Comparison of ENCODE assay signal across 21 cellular contexts in genomic region chr13:110850840-110851239, GRCh38.
A peak's percentile ranks its signal among the peaks of the same experiment; 100 is the strongest.
DNase-seq lines count a peak whose midpoint lies in the region; ATAC-seq and TF ChIP-seq lines count a peak whose summit lies in the region.
"Had no signal": no experiment of that assay in that cellular context is flagged by ENCODE, and none has a peak within 500 bp of the region (broad histone marks: within the 10 kb centered on the region; RNA-seq: fewer than 3 reads in every experiment).

No MANE protein-coding gene starts in this region.

- DNase-seq in DMS79 treated with DMSO at 0.1 percent for 48 hours (lab: John Stamatoyannopoulos, UW) (peak; percentile 27), DMS79 (lab: John Stamatoyannopoulos, UW) (no peak), NCI-H2107 treated with DMSO at 0.1 percent for 48 hours (lab: John Stamatoyannopoulos, UW; ENCODE audit: unreplicated experiment) (peak; percentile 89), mesenchymal stem cell (no peak), uterus (no peak), NCI-H510A treated with DMSO at 0.1 percent for 48 hours (lab: John Stamatoyannopoulos, UW) (no peak), NCI-H2029 (lab: John Stamatoyannopoulos, UW) (no peak)
- DNase-seq: BE2C; CD8-positive, alpha-beta memory T cell; DMS 273 treated with DMSO at 0.1 percent for 48 hours; DND-41; NCI-H1092; NCI-H1417 treated with DMSO at 0.1 percent for 48 hours; NCI-H345; NCI-H524; NCI-H774; PC-3; SK-N-SH; SW 1271 had no signal

- no peak for ATAC-seq in GM21619 (IDR thresholded peaks at IDR 0.05; ENCODE audit: unreplicated experiment)
- ATAC-seq: PC-3 had no signal

- H3K36me3 ChIP-seq in mesenchymal stem cell (ENCODE audit: control insufficient read depth in 1 of 2, insufficient read depth in 2 of 2, low read depth in 1 of 2, low read length in 2 of 2) (no peaks in the 10 kb centered on the region), uterus (no peaks in the 10 kb centered on the region)
- H3K36me3 ChIP-seq: BE2C had no signal

- H3K14ac ChIP-seq in mesenchymal stem cell (ENCODE audit: low read length in 2 of 2), result no peak overlapping the region

- no peak overlapping the region for H3K4ac ChIP-seq in mesenchymal stem cell (ENCODE audit: low read depth in 1 of 2, low read length in 2 of 2)

- peak overlapping the region in 1 of 2 experiments; percentile 38 for H3K4me3 ChIP-seq in mesenchymal stem cell (ENCODE audit: insufficient read depth in 1 of 2, low read depth in 1 of 2, low read length in 2 of 2)
- H3K4me3 ChIP-seq in uterus, result no peak overlapping the region

- H3K9me3 ChIP-seq in mesenchymal stem cell (ENCODE audit: control insufficient read depth, low read length) (no peaks in the 10 kb centered on the region), uterus (no peaks in the 10 kb centered on the region)
- H3K9me3 ChIP-seq: BE2C, SK-N-SH had no signal

- H4K8ac ChIP-seq in mesenchymal stem cell (ENCODE audit: low read length), result peak overlapping the region; percentile 53

- no peak overlapping the region for H4K91ac ChIP-seq in mesenchymal stem cell (ENCODE audit: low read length)

- no peak overlapping the region for H2AK5ac ChIP-seq in mesenchymal stem cell (ENCODE audit: low read length, severe bottlenecking)

- no peaks in the 10 kb centered on the region for H3K79me1 ChIP-seq in mesenchymal stem cell (replicated peaks; ENCODE audit: low read length, poor library complexity, severe bottlenecking)

- no peak overlapping the region for H2AFZ ChIP-seq in mesenchymal stem cell (ENCODE audit: low read depth, low read length)

- no peak overlapping the region for H2BK15ac ChIP-seq in mesenchymal stem cell (ENCODE audit: low read depth, poor library complexity, severe bottlenecking)

- no peak overlapping the region for H2BK5ac ChIP-seq in mesenchymal stem cell (ENCODE audit: low read depth, low read length, poor library complexity, severe bottlenecking)

- H3K9ac ChIP-seq in mesenchymal stem cell (ENCODE audit: low read length), result no peak overlapping the region
- H3K9ac ChIP-seq: SK-N-SH had no signal

- peaks cover 8% of the 10 kb centered on the region for H3K4me1 ChIP-seq in mesenchymal stem cell (ENCODE audit: control insufficient read depth, insufficient read depth, low read depth, low read length)
- H3K4me1 ChIP-seq in uterus, result no peaks in the 10 kb centered on the region
- H3K4me1 ChIP-seq: BE2C had no signal

- no peak for TF ChIP-seq CTCF in uterus (IDR thresholded peaks at IDR 0.05)

- no peak overlapping the region for H3K23ac ChIP-seq in mesenchymal stem cell (ENCODE audit: low read length in 2 of 2)

- peaks cover 9 to 10% of the 10 kb centered on the region in 2 experiments for H3K27me3 ChIP-seq in mesenchymal stem cell (ENCODE audit: control insufficient read depth in 1 of 2, insufficient read depth in 1 of 2, low read length in 2 of 2)
- H3K27me3 ChIP-seq in uterus, result no peaks in the 10 kb centered on the region

- intact Hi-C loops in uterus (cut with DNase I; ENCODE audit: low total_unique reads), result no loop called here

- no peak for TF ChIP-seq POLR2A in uterus (IDR thresholded peaks at IDR 0.05)

- peak overlapping the region in 1 of 2 experiments; percentile 38 for H3K18ac ChIP-seq in mesenchymal stem cell (ENCODE audit: low read depth in 1 of 2, low read length in 2 of 2)

- no peak overlapping the region for H3K4me2 ChIP-seq in mesenchymal stem cell (ENCODE audit: low read length, poor library complexity, severe bottlenecking)
- H3K4me2 ChIP-seq: SK-N-SH had no signal

- no peak overlapping the region for H2BK120ac ChIP-seq in mesenchymal stem cell (ENCODE audit: low read depth, low read length)

- H3K27ac ChIP-seq in mesenchymal stem cell (ENCODE audit: low read length, poor library complexity, severe bottlenecking), result no peak overlapping the region
- H3K27ac ChIP-seq in uterus, result peak overlapping the region; percentile 69 to 70
- H3K27ac ChIP-seq: 22Rv1 had no signal

- 89% methylated on average over 11 of the region's 11 CpGs for WGBS in mesenchymal stem cell

- H2BK12ac ChIP-seq in mesenchymal stem cell (ENCODE audit: low read length in 2 of 2), result no peak overlapping the region

Comparison
In these comparisons a context has a peak if more than half of its experiments do, and no peak if none do; other contexts are left out.
1. DNase-seq: peak in DMS79 treated with DMSO at 0.1 percent for 48 hours (single experiment) and NCI-H2107 treated with DMSO at 0.1 percent for 48 hours (single experiment); none in DMS79 (single experiment), mesenchymal stem cell (single experiment), uterus (0 of 2), NCI-H510A treated with DMSO at 0.1 percent for 48 hours (single experiment) and NCI-H2029 (single experiment).